In genomic region chr3:159839561-159840379, GRCh38 we compare ENCODE assay signal across 9 cellular contexts. TPM values are rescaled to one million over a fixed set of nuclear protein-coding genes. Genes with fewer than 3 reads are reported as not detected.
DNase-seq lines count a peak whose midpoint lies in the region; ATAC-seq and TF ChIP-seq lines count a peak whose summit lies in the region.
"Had no signal": no experiment of that assay in that cellular context is flagged by ENCODE, and none has a peak within 500 bp of the region (broad histone marks: within the 10 kb centered on the region; RNA-seq: fewer than 3 reads in every experiment).

Gene SCHIP1, plus strand, starts transcription at chr3:159839861.

- no peaks in the 10 kb centered on the region for H3K4me1 ChIP-seq in NT2/D1 (ENCODE audit: insufficient read depth, insufficient read length)

- H3K4me3 ChIP-seq in NT2/D1 (ENCODE audit: insufficient read length, low read depth) = peak within 1 kb of the TSS; percentile 38
- no peak within 1 kb of the TSS for H3K4me3 ChIP-seq in MG63
- H3K4me3 ChIP-seq: SK-N-MC had no signal

- H3K27me3 Mint-ChIP-seq in activated CD8-positive, alpha-beta T cell treated with anti-CD3 and anti-CD28 coated beads for 36 hours = peaks cover 16% of the 10 kb centered on the region
- peaks cover 22% of the 10 kb centered on the region for H3K27me3 Mint-ChIP-seq in activated CD8-positive, alpha-beta T cell treated with anti-CD3 and anti-CD28 coated beads, Interleukin-2, amount 10 ng/mL, durations not matched to agents 7 days and 5 days (ENCODE audit: low read depth)

- TF ChIP-seq CTCF in activated CD8-positive, alpha-beta T cell treated with anti-CD3 and anti-CD28 coated beads for 36 hours (IDR thresholded peaks at IDR 0.05) = no peak

- DNase-seq in activated CD8-positive, alpha-beta T cell treated with anti-CD3 and anti-CD28 coated beads for 36 hours = peak; percentile 21
- DNase-seq in activated CD8-positive, alpha-beta T cell treated with anti-CD3 and anti-CD28 coated beads, Interleukin-2, amount 10 ng/mL, durations not matched to agents 7 days and 5 days = no peak
- DNase-seq in NT2/D1 (ENCODE audit: low read depth, low spot score) (peak; percentile 59), glomerular endothelial cell (ENCODE audit: extremely low read depth, low read depth, low spot score) (no peak), occipital lobe (lab: John Stamatoyannopoulos, UW) (peak; percentile 85), MG63 (no peak), NCI-H187 (lab: John Stamatoyannopoulos, UW) (no peak)

- H3K27me3 ChIP-seq in NT2/D1 (ENCODE audit: insufficient read depth, insufficient read length) (no peaks in the 10 kb centered on the region), MG63 (no peaks in the 10 kb centered on the region)

- peak within 1 kb of the TSS; percentile 53 for H3K9ac ChIP-seq in NT2/D1 (ENCODE audit: insufficient read length, low read depth)

- intact Hi-C loops in activated CD8-positive, alpha-beta T cell treated with anti-CD3 and anti-CD28 coated beads for 36 hours (cut with micrococcal nuclease) = no loop called here

- H3K4me1 Mint-ChIP-seq in activated CD8-positive, alpha-beta T cell treated with anti-CD3 and anti-CD28 coated beads for 36 hours (ENCODE audit: low read depth) = no peaks in the 10 kb centered on the region
- H3K4me1 Mint-ChIP-seq in activated CD8-positive, alpha-beta T cell treated with anti-CD3 and anti-CD28 coated beads, Interleukin-2, amount 10 ng/mL, durations not matched to agents 7 days and 5 days (ENCODE audit: low read depth) = no peaks in the 10 kb centered on the region

- H3K36me3 ChIP-seq in NT2/D1 (ENCODE audit: insufficient read depth, insufficient read length, low read length) (no peaks in the 10 kb centered on the region), MG63 (no peaks in the 10 kb centered on the region)

- H3K27ac Mint-ChIP-seq in activated CD8-positive, alpha-beta T cell treated with anti-CD3 and anti-CD28 coated beads for 36 hours = no peak within 1 kb of the TSS
- H3K27ac Mint-ChIP-seq in activated CD8-positive, alpha-beta T cell treated with anti-CD3 and anti-CD28 coated beads, Interleukin-2, amount 10 ng/mL, durations not matched to agents 7 days and 5 days = no peak within 1 kb of the TSS

- H3K9me3 Mint-ChIP-seq in activated CD8-positive, alpha-beta T cell treated with anti-CD3 and anti-CD28 coated beads for 36 hours = no peaks in the 10 kb centered on the region
- no peaks in the 10 kb centered on the region for H3K9me3 Mint-ChIP-seq in activated CD8-positive, alpha-beta T cell treated with anti-CD3 and anti-CD28 coated beads, Interleukin-2, amount 10 ng/mL, durations not matched to agents 7 days and 5 days (ENCODE audit: insufficient read depth)

- peak; percentile 51 for ATAC-seq in activated CD8-positive, alpha-beta T cell treated with anti-CD3 and anti-CD28 coated beads for 36 hours
- ATAC-seq in activated CD8-positive, alpha-beta T cell treated with anti-CD3 and anti-CD28 coated beads, Interleukin-2, amount 10 ng/mL, durations not matched to agents 7 days and 5 days = no peak
- no peak for ATAC-seq in GM21737 (IDR thresholded peaks at IDR 0.05; ENCODE audit: unreplicated experiment)

- H3K36me3 Mint-ChIP-seq in activated CD8-positive, alpha-beta T cell treated with anti-CD3 and anti-CD28 coated beads for 36 hours (ENCODE audit: low read depth) = no peaks in the 10 kb centered on the region
- H3K36me3 Mint-ChIP-seq in activated CD8-positive, alpha-beta T cell treated with anti-CD3 and anti-CD28 coated beads, Interleukin-2, amount 10 ng/mL, durations not matched to agents 7 days and 5 days (ENCODE audit: low read depth) = no peaks in the 10 kb centered on the region

- no peaks in the 10 kb centered on the region for H3K9me3 ChIP-seq in NT2/D1 (ENCODE audit: insufficient read depth, low read length)
- no peaks in the 10 kb centered on the region for H3K9me3 ChIP-seq in MG63

- CTCF ChIA-PET in activated CD8-positive, alpha-beta T cell treated with anti-CD3 and anti-CD28 coated beads for 36 hours (lab: Charles Lee) = interaction anchor here (2.5 kb wide), 1 partner anchor 11 kb away, joined by 7 read pairs; no protein-coding TSS in a partner anchor
- CTCF ChIA-PET in activated CD8-positive, alpha-beta T cell treated with anti-CD3 and anti-CD28 coated beads, Interleukin-2, amount 10 ng/mL, durations not matched to agents 7 days and 5 days (lab: Charles Lee) = interaction anchor here (1.9 kb wide), 1 partner anchor 11 kb away, joined by 8 read pairs; no protein-coding TSS in a partner anchor

- POLR2A ChIA-PET in activated CD8-positive, alpha-beta T cell treated with anti-CD3 and anti-CD28 coated beads for 36 hours (lab: Charles Lee) = interaction anchor here (0.6 to 0.7 kb wide), 2 partner anchors 33 to 605 kb away, joined by 3 to 4 read pairs; no protein-coding TSS in a partner anchor
- POLR2A ChIA-PET in activated CD8-positive, alpha-beta T cell treated with anti-CD3 and anti-CD28 coated beads, Interleukin-2, amount 10 ng/mL, durations not matched to agents 7 days and 5 days (lab: Charles Lee) = no interaction called here

- H3K4me3 Mint-ChIP-seq in activated CD8-positive, alpha-beta T cell treated with anti-CD3 and anti-CD28 coated beads for 36 hours = peak within 1 kb of the TSS; percentile 19
- H3K4me3 Mint-ChIP-seq in activated CD8-positive, alpha-beta T cell treated with anti-CD3 and anti-CD28 coated beads, Interleukin-2, amount 10 ng/mL, durations not matched to agents 7 days and 5 days = no peak within 1 kb of the TSS

RNA-seq across cellular contexts. Expression of gene SCHIP1, which starts in this region (rescaled TPM):
- total RNA-seq in activated CD8-positive, alpha-beta T cell treated with anti-CD3 and anti-CD28 coated beads for 36 hours = not detected
- not detected for total RNA-seq in activated CD8-positive, alpha-beta T cell treated with anti-CD3 and anti-CD28 coated beads, Interleukin-2, amount 10 ng/mL, durations not matched to agents 7 days and 5 days
- total RNA-seq in glomerular endothelial cell (202 and 214 TPM in 2 replicates), occipital lobe (50.4 TPM)
- total RNA-seq in MG63 (2014; rRNA removed; shearing (Covaris generic); ENCODE audit: low replicate concordance) = 0.43 and 3.7 TPM in 2 replicates

Comparison
In these comparisons a context has a peak if more than half of its experiments do, and no peak if none do; other contexts are left out.
1. RNA of gene SCHIP1 (total RNA-seq): 202 to 214 TPM in glomerular endothelial cell and 50.4 TPM in occipital lobe (single experiment); not detected in activated CD8-positive, alpha-beta T cell treated with anti-CD3 and anti-CD28 coated beads for 36 hours, 0.43 to 3.7 TPM in MG63 and not detected in activated CD8-positive, alpha-beta T cell treated with anti-CD3 and anti-CD28 coated beads, Interleukin-2, amount 10 ng/mL, durations not matched to agents 7 days and 5 days; every median in the first group is over 10 times any median in the second.
2. Peak in DNase-seq and ATAC-seq in activated CD8-positive, alpha-beta T cell treated with anti-CD3 and anti-CD28 coated beads for 36 hours; RNA of the gene not detected or under 1 TPM.
3. DNase-seq: peak in NT2/D1 (single experiment) and occipital lobe (single experiment); none in activated CD8-positive, alpha-beta T cell treated with anti-CD3 and anti-CD28 coated beads, Interleukin-2, amount 10 ng/mL, durations not matched to agents 7 days and 5 days (single experiment), glomerular endothelial cell (single experiment), MG63 (single experiment) and NCI-H187 (0 of 2).